In the genomic region with DNA sequence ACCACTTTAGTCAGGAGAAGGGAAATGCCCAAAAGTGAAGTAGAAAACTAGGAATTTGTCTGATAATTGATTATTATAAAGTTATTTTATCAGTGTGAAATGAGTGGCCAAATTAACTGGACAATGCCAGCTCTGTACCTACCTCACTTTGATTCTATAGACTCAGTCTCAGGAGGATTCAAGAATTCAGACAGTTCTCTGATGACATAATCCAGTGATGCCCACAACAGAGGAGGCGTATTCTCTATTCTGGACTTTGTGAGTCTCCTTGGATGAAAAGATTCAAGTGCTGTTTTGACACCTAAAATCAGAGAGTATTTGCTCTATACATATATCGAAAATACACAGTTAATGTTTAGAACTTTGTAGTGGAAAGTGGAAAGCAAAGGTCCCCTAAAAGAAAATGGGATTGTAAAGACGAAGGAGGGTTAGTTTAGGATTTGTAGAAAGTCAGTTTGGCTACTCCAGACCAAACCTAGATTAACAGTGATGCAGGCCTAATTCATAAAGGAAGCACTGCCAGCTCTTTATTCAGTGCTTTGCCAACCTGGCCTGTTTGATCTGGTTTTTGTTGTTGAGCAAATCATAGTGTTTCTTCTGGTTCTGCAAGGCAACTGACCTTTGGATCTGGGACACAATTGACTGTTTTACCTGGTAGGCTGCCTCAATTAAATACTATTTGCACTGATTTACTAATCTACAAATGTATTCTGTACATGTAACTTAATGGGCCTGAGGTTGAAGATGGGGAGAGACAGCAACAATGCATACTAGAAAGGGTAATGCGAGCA, we compare ENCODE assay signal across 16 cellular contexts.
A peak's percentile ranks its signal among the peaks of the same experiment; 100 is the strongest.
DNase-seq lines count a peak whose midpoint lies in the region; ATAC-seq and TF ChIP-seq lines count a peak whose summit lies in the region.
"Had no signal": no experiment of that assay in that cellular context is flagged by ENCODE, and none has a peak within 500 bp of the region (broad histone marks: within the 10 kb centered on the region; RNA-seq: fewer than 3 reads in every experiment).

No MANE protein-coding gene starts in this region.

- no peaks in the 10 kb centered on the region for H3K79me2 ChIP-seq in OCI-LY7 (ENCODE audit: insufficient read depth, low read depth, low read length)

- no peaks in the 10 kb centered on the region for H3K27me3 Mint-ChIP-seq in T-helper 2 cell treated with Interferon-gamma antibody and Interleukin-4, amounts not matched to agents 5 μg/mL and 100 μg/mL, for 36 hours (ENCODE audit: low read depth)

- POLR2A ChIA-PET in OCI-LY7 (lab: Charles Lee), result interaction anchor here (0.6 to 7.6 kb wide), 9 partner anchors 11 to 968 kb away, joined by 3 to 101 read pairs (median 4); no protein-coding TSS in a partner anchor

- H3K27me3 ChIP-seq in colonic mucosa, result no peaks in the 10 kb centered on the region
- H3K27me3 ChIP-seq: neutrophil, upper lobe of left lung had no signal

- no peaks in the 10 kb centered on the region for H3K9me3 ChIP-seq in OCI-LY7 (ENCODE audit: low read length)
- no peaks in the 10 kb centered on the region for H3K9me3 ChIP-seq in colonic mucosa
- H3K9me3 ChIP-seq: A549, neutrophil, upper lobe of left lung had no signal

- peak overlapping the region; percentile 86 for H3K4me3 Mint-ChIP-seq in T-helper 2 cell treated with Interferon-gamma antibody and Interleukin-4, amounts not matched to agents 5 μg/mL and 100 μg/mL, for 36 hours
- H3K4me3 Mint-ChIP-seq: H9 had no signal

- H3K4me2 ChIP-seq in OCI-LY7 (ENCODE audit: low read length), result peak overlapping the region; percentile 59
- H3K4me2 ChIP-seq: A549 had no signal

- no TSS peak for BruUV-seq in OCI-LY7 (replicated peaks; lab: Mats Ljungman, UMichigan)

- intact Hi-C loops in OCI-LY7 (cut with micrococcal nuclease; ENCODE audit: unreplicated experiment) (no loop called here), colonic mucosa (cut with DNase I) (no loop called here)

- TF ChIP-seq CTCF in OCI-LY7 (conservative IDR thresholded peaks at IDR 0.05; ENCODE audit: low read length) (no peak), colonic mucosa (IDR thresholded peaks at IDR 0.05) (no peak)

- H3K36me3 ChIP-seq in OCI-LY7 (ENCODE audit: insufficient read depth, low read length) (no peaks in the 10 kb centered on the region), colonic mucosa (no peaks in the 10 kb centered on the region)
- H3K36me3 ChIP-seq: neutrophil, upper lobe of left lung had no signal

- peak overlapping the region; percentile 95 for H3K27ac Mint-ChIP-seq in T-helper 2 cell treated with Interferon-gamma antibody and Interleukin-4, amounts not matched to agents 5 μg/mL and 100 μg/mL, for 36 hours
- H3K27ac Mint-ChIP-seq: H9 had no signal

- CTCF ChIA-PET in OCI-LY7 (lab: Charles Lee; ENCODE audit: unreplicated experiment), result interaction anchor here (1.0 to 1.5 kb wide), 2 partner anchors 10 to 12 kb away, joined by 4 read pairs; no protein-coding TSS in a partner anchor

- no peak for ATAC-seq in GM19035 (IDR thresholded peaks at IDR 0.05; ENCODE audit: unreplicated experiment)
- no peak for ATAC-seq in GM21786 (IDR thresholded peaks at IDR 0.05; ENCODE audit: unreplicated experiment)
- ATAC-seq: A549 had no signal

- no peak for DNase-seq in T-helper 2 cell treated with Interferon-gamma antibody and Interleukin-4, amounts not matched to agents 5 μg/mL and 100 μg/mL, for 36 hours (ENCODE audit: low spot score)
- DNase-seq in T-helper 2 cell, result no peak
- no peak for DNase-seq in OCI-LY7 (ENCODE audit: low spot score)
- peak; percentile 44 for DNase-seq in colonic mucosa
- DNase-seq in 8988T, result no peak
- DNase-seq: DMS79, H9, head of caudate nucleus, NCI-H1048, NCI-H345, upper lobe of left lung had no signal

- peaks cover 98% of the 10 kb centered on the region for H3K4me1 ChIP-seq in OCI-LY7 (ENCODE audit: insufficient read depth, low read length, poor library complexity, severe bottlenecking)
- no peaks in the 10 kb centered on the region for H3K4me1 ChIP-seq in colonic mucosa
- H3K4me1 ChIP-seq: A549, upper lobe of left lung had no signal

- peak overlapping the region; percentile 49 for H3K27ac ChIP-seq in OCI-LY7 (ENCODE audit: low read depth, low read length, poor library complexity, severe bottlenecking)
- H3K27ac ChIP-seq in colonic mucosa, result peak overlapping the region; percentile 21
- peak overlapping the region in 14 of 21 experiments; percentile 4 to 98 (median 56) for H3K27ac ChIP-seq in skin epidermis
- H3K27ac ChIP-seq: A549, neutrophil had no signal

- peaks cover 83% of the 10 kb centered on the region for H3K4me1 Mint-ChIP-seq in T-helper 2 cell treated with Interferon-gamma antibody and Interleukin-4, amounts not matched to agents 5 μg/mL and 100 μg/mL, for 36 hours (ENCODE audit: low read depth)

- H3K4me3 ChIP-seq in OCI-LY7 (ENCODE audit: low read depth, low read length, poor library complexity, severe bottlenecking) (peak overlapping the region; percentile 2), colonic mucosa (no peak overlapping the region), skin epidermis (no peak overlapping the region)
- H3K4me3 ChIP-seq: A549, upper lobe of left lung had no signal

- H4K20me1 ChIP-seq in OCI-LY7 (ENCODE audit: insufficient read depth, low read length), result no peaks in the 10 kb centered on the region

- no peaks in the 10 kb centered on the region for H3K9me3 Mint-ChIP-seq in T-helper 2 cell treated with Interferon-gamma antibody and Interleukin-4, amounts not matched to agents 5 μg/mL and 100 μg/mL, for 36 hours
- H3K9me3 Mint-ChIP-seq: H9 had no signal

- no peaks in the 10 kb centered on the region for H3K9me2 ChIP-seq in OCI-LY7 (ENCODE audit: insufficient read depth, low read length)

- peak overlapping the region; percentile 91; the same call in 1 of the 2 replicates for H2AFZ ChIP-seq in OCI-LY7 (ENCODE audit: low read length)

- no peak overlapping the region for H3K9ac ChIP-seq in colonic mucosa (ENCODE audit: low read depth in 2 of 2, low read length in 2 of 2)

- H3K36me3 Mint-ChIP-seq in T-helper 2 cell treated with Interferon-gamma antibody and Interleukin-4, amounts not matched to agents 5 μg/mL and 100 μg/mL, for 36 hours (ENCODE audit: low read depth), result peaks cover 92% of the 10 kb centered on the region
